ENCODE assay signal across 24 cellular contexts in genomic region chr17:74641949-74642298, GRCh38. TPM values are rescaled to one million over a fixed set of nuclear protein-coding genes. Genes with fewer than 3 reads are reported as not detected.
DNase-seq lines count a peak whose midpoint lies in the region; ATAC-seq, FAIRE-seq and TF ChIP-seq lines count a peak whose summit lies in the region.
"Had no signal": no experiment of that assay in that cellular context is flagged by ENCODE, and none has a peak within 500 bp of the region (broad histone marks: within the 10 kb centered on the region; RNA-seq: fewer than 3 reads in every experiment).

No MANE protein-coding gene starts in this region.

- H4K8ac ChIP-seq in H1 (ENCODE audit: extremely low read depth, insufficient read depth, low read length), result no peak overlapping the region

- H4K91ac ChIP-seq in H1 (replicated peaks; ENCODE audit: insufficient read length, low read length), result no peak overlapping the region

- no peak for TF ChIP-seq EP300 in H1 (IDR thresholded peaks at IDR 0.05; ENCODE audit: borderline replicate concordance in 1 of 2, low read depth in 2 of 2, low read length in 2 of 2)

- 97% methylated on average over 2 of the region's 2 CpGs; no CpG with 5 or more reads in 1 of the 2 experiments for WGBS in H1 (ENCODE audit: extremely low coverage in 1 of 2, insufficient coverage in 1 of 2, insufficient read length in 1 of 2, insufficient replicate concordance in 2 of 2, low coverage in 1 of 2, low lambda C conversion rate in 2 of 2, missing lambda C conversion rate in 1 of 2), 2 experiments
- 71 to 85% (median 79%) methylated on average over 2 of the region's 2 CpGs for WGBS in spleen, 5 donors

- peaks cover 0 to 19% (median 0%) of the 10 kb centered on the region in 11 experiments; a peak in 5 of 22 replicates for H3K27me3 ChIP-seq in BLaER1 treated with 17β-estradiol and CSF1 and Interleukin-3, amounts not matched to agents 10 nM and 100 nM
- peaks cover 87% of the 10 kb centered on the region for H3K27me3 ChIP-seq in MM.1S (replicated peaks; ENCODE audit: insufficient read depth, low read length)
- H3K27me3 ChIP-seq in H1 (replicated peaks in 1 of 4; ENCODE audit: control insufficient read depth in 3 of 4, extremely low read depth in 1 of 4, insufficient read depth in 3 of 4, low read length in 3 of 4), result no peaks in the 10 kb centered on the region
- peaks cover 0 to 58% (median 7%) of the 10 kb centered on the region in 7 donors for H3K27me3 ChIP-seq in spleen (replicated peaks in 1 of 7)

- CTCF ChIA-PET in H1 (lab: Charles Lee; ENCODE audit: partially characterized antibody), result no interaction called here

- H3K4me1 ChIP-seq in BLaER1 treated with 17β-estradiol and CSF1 and Interleukin-3, amounts not matched to agents 10 nM and 100 nM, result peaks cover 69 to 100% (median 93%) of the 10 kb centered on the region in 10 experiments
- peaks cover 43% of the 10 kb centered on the region for H3K4me1 ChIP-seq in MM.1S (ENCODE audit: low read length)
- H3K4me1 ChIP-seq in H1 (replicated peaks in 1 of 4; ENCODE audit: control insufficient read depth in 3 of 4, insufficient read depth in 4 of 4, low read length in 3 of 4), result peaks cover 0 to 6% (median 4%) of the 10 kb centered on the region in 4 experiments; a peak in 3 of 7 replicates
- peaks cover 13 to 61% (median 45%) of the 10 kb centered on the region in 6 donors for H3K4me1 ChIP-seq in spleen
- H3K4me1 ChIP-seq: SJSA1 had no signal

- peak overlapping the region in 1 of 10 experiments; percentile 13; a peak in 2 of 20 replicates for H3K4me3 ChIP-seq in BLaER1 treated with 17β-estradiol and CSF1 and Interleukin-3, amounts not matched to agents 10 nM and 100 nM
- no peak overlapping the region for H3K4me3 ChIP-seq in MM.1S (ENCODE audit: low read length)
- no peak overlapping the region for H3K4me3 ChIP-seq in H1 (ENCODE audit: extremely low read depth in 1 of 4, insufficient read depth in 2 of 4, low read depth in 3 of 4, low read length in 4 of 4)
- H3K4me3 ChIP-seq in spleen, result no peak overlapping the region
- H3K4me3 ChIP-seq: SJSA1 had no signal

- no peaks in the 10 kb centered on the region for H3K79me2 ChIP-seq in MM.1S (ENCODE audit: low read length)
- H3K79me2 ChIP-seq in H1 (ENCODE audit: control insufficient read depth in 1 of 2, insufficient read depth in 2 of 2, low read length in 2 of 2), result no peaks in the 10 kb centered on the region

- no peak overlapping the region for H2BK12ac ChIP-seq in H1 (ENCODE audit: low read depth, low read length)

- H3K36me3 ChIP-seq in BLaER1 treated with 17β-estradiol and CSF1 and Interleukin-3, amounts not matched to agents 10 nM and 100 nM, result no peaks in the 10 kb centered on the region
- H3K36me3 ChIP-seq in MM.1S (replicated peaks; ENCODE audit: insufficient read depth, low read length), result no peaks in the 10 kb centered on the region
- no peaks in the 10 kb centered on the region for H3K36me3 ChIP-seq in H1 (ENCODE audit: control insufficient read depth in 2 of 4, insufficient read depth in 4 of 4, low read length in 3 of 4)
- H3K36me3 ChIP-seq in spleen, result no peaks in the 10 kb centered on the region
- H3K36me3 ChIP-seq: SJSA1 had no signal

- H3K4me2 ChIP-seq in BLaER1 treated with 17β-estradiol and CSF1 and Interleukin-3, amounts not matched to agents 10 nM and 100 nM, result peak overlapping the region; percentile 89 to 96 (median 93)
- H3K4me2 ChIP-seq in MM.1S (ENCODE audit: low read depth, low read length) (peak overlapping the region; percentile 32; the same call in 1 of the 2 replicates), H1 (ENCODE audit: insufficient read depth in 1 of 2, low read depth in 2 of 2, low read length in 2 of 2) (no peak overlapping the region)
- H3K4me2 ChIP-seq: KMS-11 had no signal

- H3K23me2 ChIP-seq in H1 (ENCODE audit: low read depth, low read length), result no peaks in the 10 kb centered on the region

- H2BK15ac ChIP-seq in H1 (ENCODE audit: low read length), result peak overlapping the region; percentile 21; the same call in 1 of the 2 replicates

- POLR2A ChIA-PET in H1 (lab: Charles Lee; ENCODE audit: partially characterized antibody), result no interaction called here

- DNase-seq in MM.1S, result no peak
- DNase-seq in H1 (ENCODE audit: low read depth in 1 of 2, low spot score in 2 of 2), result no peak
- no peak for DNase-seq in spleen
- no peak for DNase-seq in activated CD4-positive, alpha-beta T cell treated with anti-CD3 and anti-CD28 coated beads for 1 hour
- no peak for DNase-seq in activated effector memory CD4-positive, alpha-beta T cell treated with anti-CD3 and anti-CD28 coated beads, Interleukin-2, amount 50 U/mL, for 16 hours
- DNase-seq: ACHN, HFFc6, NCI-H1105 treated with DMSO at 0.1 percent for 48 hours, NCI-H1694, NCI-H2081, NCI-H2171, NCI-H524 treated with DMSO at 0.1 percent for 48 hours, NCI-H82, OCI-M1 had no signal

- H4K5ac ChIP-seq in H1 (ENCODE audit: insufficient read length, low read depth, low read length), result no peak overlapping the region

- intact Hi-C loops in spleen (cut with DNase I; ENCODE audit: low total_unique reads), result no loop called here

- H3K27ac ChIP-seq in BLaER1 treated with 17β-estradiol and CSF1 and Interleukin-3, amounts not matched to agents 10 nM and 100 nM, result peak overlapping the region; percentile 83 to 99 (median 92)
- H3K27ac ChIP-seq in MM.1S (ENCODE audit: low read length) (no peak overlapping the region), H1 (ENCODE audit: low read depth, low read length) (no peak overlapping the region), spleen (peak overlapping the region in 5 of 8 donors; percentile 20 to 73 (median 54))
- H3K27ac ChIP-seq: C4-2B, KMS-11, SJSA1 had no signal

- H3F3A ChIP-seq in MM.1S (ENCODE audit: insufficient read depth, low read length), result peaks cover 9% of the 10 kb centered on the region; the same call in 1 of the 2 replicates

- H2BK120ac ChIP-seq in H1 (replicated peaks; ENCODE audit: low read depth, low read length), result no peak overlapping the region

- no peak overlapping the region for H3K14ac ChIP-seq in H1 (ENCODE audit: insufficient read length)

- H4K20me1 ChIP-seq in BLaER1 treated with 17β-estradiol and CSF1 and Interleukin-3, amounts not matched to agents 10 nM and 100 nM, result no peaks in the 10 kb centered on the region; a peak in 1 of 22 replicates
- H4K20me1 ChIP-seq in MM.1S (ENCODE audit: insufficient read depth, low read length) (no peaks in the 10 kb centered on the region), H1 (replicated peaks in 1 of 2; ENCODE audit: control insufficient read depth in 1 of 2, insufficient read depth in 2 of 2, low read length in 2 of 2) (no peaks in the 10 kb centered on the region)

- ATAC-seq in HG03457 (IDR thresholded peaks at IDR 0.05; ENCODE audit: unreplicated experiment), result no peak
- ATAC-seq: Right ventricle myocardium inferior had no signal

- H3K18ac ChIP-seq in H1 (ENCODE audit: extremely low read depth, low read length), result no peak overlapping the region

- no peak overlapping the region for H2AK5ac ChIP-seq in H1 (ENCODE audit: low read depth, low read length)

- H2BK20ac ChIP-seq in H1 (ENCODE audit: low read length), result no peak overlapping the region

- FAIRE-seq in H1 (lab: Jason Lieb, UNC), result no peak
- FAIRE-seq: G401.6, H54, RCC 7860 had no signal

- H3K4ac ChIP-seq in H1 (replicated peaks; ENCODE audit: insufficient read length, low read depth, low read length), result no peak overlapping the region

- H3K79me1 ChIP-seq in H1 (ENCODE audit: low read depth, low read length), result no peaks in the 10 kb centered on the region

- H3K9me2 ChIP-seq in MM.1S (replicated peaks; ENCODE audit: insufficient read depth, low read length), result no peaks in the 10 kb centered on the region

- H3K56ac ChIP-seq in H1 (replicated peaks; ENCODE audit: insufficient read length, low read depth, low read length), result no peak overlapping the region

- H3K9me3 ChIP-seq in BLaER1 treated with 17β-estradiol and CSF1 and Interleukin-3, amounts not matched to agents 10 nM and 100 nM (replicated peaks in 1 of 11), result no peaks in the 10 kb centered on the region
- no peaks in the 10 kb centered on the region for H3K9me3 ChIP-seq in MM.1S (replicated peaks; ENCODE audit: insufficient read depth, low read length)
- no peaks in the 10 kb centered on the region; a peak in 1 of 4 replicates for H3K9me3 ChIP-seq in H1 (ENCODE audit: insufficient read depth in 2 of 2, low read depth in 1 of 2, low read length in 1 of 2)
- no peaks in the 10 kb centered on the region for H3K9me3 ChIP-seq in spleen
- H3K9me3 ChIP-seq: SJSA1 had no signal

- TF ChIP-seq RAD21 in H1 (IDR thresholded peaks at IDR 0.05 in 1 of 2, conservative IDR thresholded peaks at IDR 0.05 in 1 of 2; ENCODE audit: low read depth in 2 of 2, low read length in 2 of 2), result no peak

- TF ChIP-seq CTCF in MM.1S (IDR thresholded peaks at IDR 0.05; ENCODE audit: low read length) (no peak), H1 (IDR thresholded peaks at IDR 0.05; ENCODE audit: control extremely low read depth in 1 of 3, insufficient read depth in 1 of 3, low read depth in 1 of 3, low read length in 3 of 3) (no peak), spleen (IDR thresholded peaks at IDR 0.05 in 8 of 11, conservative IDR thresholded peaks at IDR 0.05 in 3 of 11) (no peak)

- TF ChIP-seq POLR2A in H1 (IDR thresholded peaks at IDR 0.05; ENCODE audit: control extremely low read depth in 1 of 2, low read depth in 2 of 2, low read length in 2 of 2) (no peak), spleen (IDR thresholded peaks at IDR 0.05) (no peak)

- H2AFZ ChIP-seq in MM.1S (ENCODE audit: low read length), result no peak overlapping the region
- H2AFZ ChIP-seq in H1 (ENCODE audit: low read length), result no peak overlapping the region

- no peak overlapping the region for H3K23ac ChIP-seq in H1 (ENCODE audit: insufficient read length)

- peak overlapping the region; percentile 61 to 91 (median 81) for H3K9ac ChIP-seq in BLaER1 treated with 17β-estradiol and CSF1 and Interleukin-3, amounts not matched to agents 10 nM and 100 nM
- H3K9ac ChIP-seq in MM.1S (ENCODE audit: low read length) (no peak overlapping the region), H1 (replicated peaks in 1 of 4; ENCODE audit: extremely low read depth in 1 of 4, low read depth in 3 of 4, low read length in 3 of 4) (no peak overlapping the region)
- H3K9ac ChIP-seq: KMS-11 had no signal

- no peak overlapping the region for H2BK5ac ChIP-seq in H1 (ENCODE audit: low read depth, low read length)

RNA-seq across cellular contexts. Expression of gene CD300E, which starts 18.4 kb away (rescaled TPM):
- total RNA-seq in H1 (2021; fragmentation: NEBNext Ultra II Directional; extraction: Animal tissue kit (Norgen Biotek cat#: 25700)), result not detected in 2 replicates
- polyA plus RNA-seq in H1 (2011; rRNA removed) (not detected in 2 replicates), spleen (1 to 10 TPM in 2 of 3 donors, under 1 TPM in 1; 0.99 to 5.3 (median 3.0) TPM)
- not detected for polyA plus RNA-seq in H1 (2011; cell fraction: cytosol; rRNA removed)
- not detected for polyA plus RNA-seq in H1 (2011; cell fraction: nucleus; rRNA removed)
- polyA plus RNA-seq in H1 (2012, experiment 1 of 2), result not detected in 4 replicates
- polyA plus RNA-seq in H1 (2012, experiment 2 of 2), result not detected
- not detected for polyA plus RNA-seq in H1 (2013, experiment 1 of 2)
- polyA plus RNA-seq in H1 (2013, experiment 2 of 2), result not detected
- polyA minus RNA-seq in H1 (2011; rRNA and poly(A)+ RNA removed), result not detected in 2 replicates
- polyA minus RNA-seq in H1 (2011; cell fraction: cytosol; rRNA and poly(A)+ RNA removed), result not detected
- not detected for polyA minus RNA-seq in H1 (2011; cell fraction: nucleus; rRNA and poly(A)+ RNA removed)
- 10 to 100 TPM in 3 of 7 donors, 1 to 10 TPM in 4; 1.7 to 20.3 (median 6.4) TPM for total RNA-seq in spleen
- total RNA-seq: Daoy, HFFc6, SJSA1 had no signal

RNA-seq across cellular contexts. Expression of gene CD300LD, which starts 49.8 kb away (rescaled TPM):
- not detected in 2 replicates for total RNA-seq in H1 (2021; fragmentation: NEBNext Ultra II Directional; extraction: Animal tissue kit (Norgen Biotek cat#: 25700))
- polyA plus RNA-seq in H1 (2011; rRNA removed), result not detected in 2 replicates
- not detected for polyA plus RNA-seq in H1 (2011; cell fraction: cytosol; rRNA removed)
- not detected for polyA plus RNA-seq in H1 (2011; cell fraction: nucleus; rRNA removed)
- polyA plus RNA-seq in H1 (2012, experiment 1 of 2), result not detected in 4 replicates
- not detected for polyA plus RNA-seq in H1 (2012, experiment 2 of 2)
- not detected for polyA plus RNA-seq in H1 (2013, experiment 1 of 2)
- polyA plus RNA-seq in H1 (2013, experiment 2 of 2), result not detected
- not detected in 2 replicates for polyA minus RNA-seq in H1 (2011; rRNA and poly(A)+ RNA removed)
- polyA minus RNA-seq in H1 (2011; cell fraction: cytosol; rRNA and poly(A)+ RNA removed), result not detected
- not detected for polyA minus RNA-seq in H1 (2011; cell fraction: nucleus; rRNA and poly(A)+ RNA removed)
- 1 to 10 TPM in 1 of 7 donors, not detected in 6; 1.4 TPM for total RNA-seq in spleen
- under 1 TPM in 1 of 3 donors, not detected in 2; 0.06 TPM for polyA plus RNA-seq in spleen
- total RNA-seq: Daoy, HFFc6, Right ventricle myocardium inferior, SJSA1 had no signal

Comparison
In these comparisons a context has a peak if more than half of its experiments do, and no peak if none do; other contexts are left out.
1. H3K27ac ChIP-seq: peak in BLaER1 treated with 17β-estradiol and CSF1 and Interleukin-3, amounts not matched to agents 10 nM and 100 nM (11 of 11) and spleen (5 of 8); none in MM.1S (single experiment) and H1 (single experiment).
2. H3K4me2 ChIP-seq: peak in BLaER1 treated with 17β-estradiol and CSF1 and Interleukin-3, amounts not matched to agents 10 nM and 100 nM (11 of 11) and MM.1S (single experiment); none in H1 (0 of 2).
3. H3K9ac ChIP-seq: peak in BLaER1 treated with 17β-estradiol and CSF1 and Interleukin-3, amounts not matched to agents 10 nM and 100 nM (11 of 11); none in MM.1S (single experiment) and H1 (0 of 4).